30 cellular contexts compared by ENCODE assay signal in the genomic region with DNA sequence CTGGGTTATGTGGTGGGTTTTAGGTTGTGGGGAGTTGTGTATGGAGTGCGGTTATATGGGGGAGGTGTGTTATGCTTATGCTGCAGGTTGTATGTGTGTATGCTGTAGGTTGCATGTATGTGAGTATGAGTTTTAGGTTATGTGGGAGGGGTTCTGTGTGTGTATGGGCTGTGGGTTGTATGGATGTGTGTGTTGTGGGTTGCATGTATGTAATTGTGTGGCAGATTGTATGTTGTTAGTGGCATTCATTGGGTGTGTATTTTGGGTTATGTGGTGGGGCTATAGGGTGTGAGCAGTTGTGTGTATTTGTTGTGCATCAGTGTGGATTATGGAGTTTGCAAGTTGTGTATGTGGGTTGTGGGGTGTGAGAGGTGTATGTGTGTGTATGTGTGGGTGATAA.
"Had no signal": no experiment of that assay in that cellular context is flagged by ENCODE, and none has a peak within 500 bp of the region (broad histone marks: within the 10 kb centered on the region; RNA-seq: fewer than 3 reads in every experiment).

No MANE protein-coding gene starts in this region.

- H2AFZ ChIP-seq: parathyroid adenoma had no signal

- H3K9me3 ChIP-seq: ovary, psoas muscle, spleen, thoracic aorta, thyroid gland, upper lobe of left lung, vagina had no signal

- H3K27ac ChIP-seq: ovary, parathyroid adenoma, psoas muscle, skin epidermis, spleen, stomach, thoracic aorta, thyroid gland, tibial nerve, upper lobe of left lung, vagina had no signal

- H3K4me2 ChIP-seq: smooth muscle cell had no signal

- H3K4me3 ChIP-seq: ovary, psoas muscle, skin epidermis, smooth muscle cell, spleen, stomach, thoracic aorta, thyroid gland, tibial nerve, upper lobe of left lung, vagina had no signal

- H3K36me3 ChIP-seq: ovary, spleen, stomach, thoracic aorta, thyroid gland, tibial nerve, upper lobe of left lung, vagina had no signal

- FAIRE-seq: urothelium cell line had no signal

- H3K4me1 Mint-ChIP-seq: nephron progenitor cell; neural crest cell; stimulated activated memory B cell treated with anti-CD40 and anti-IgM and Interleukin-4, amounts not matched to agents 10 μg/mL and 1 μg/mL and 100 μg/mL, for 72 hours had no signal

- ATAC-seq: naive thymus-derived CD8-positive, alpha-beta T cell; natural killer cell treated with Interleukin-12 subunit alpha and Interleukin-12 subunit beta and Interleukin-15 and Interleukin-18, amount 100 ng/mL, for 72 hours; psoas muscle; right cardiac atrium; sciatic nerve; stimulated activated memory B cell treated with anti-CD40 and anti-IgM and Interleukin-4, amounts not matched to agents 10 μg/mL and 1 μg/mL and 100 μg/mL, for 72 hours had no signal

- H3K79me2 ChIP-seq: parathyroid adenoma had no signal

- H3K4me1 ChIP-seq: parathyroid adenoma, psoas muscle, stomach, tibial nerve, upper lobe of left lung, vagina had no signal

- H3K9ac ChIP-seq: parathyroid adenoma had no signal

- H3K4me3 Mint-ChIP-seq: naive thymus-derived CD8-positive, alpha-beta T cell; natural killer cell treated with Interleukin-12 subunit alpha and Interleukin-12 subunit beta and Interleukin-15 and Interleukin-18, amount 100 ng/mL, for 72 hours; nephron progenitor cell; neural crest cell; stimulated activated memory B cell treated with anti-CD40 and anti-IgM and Interleukin-4, amounts not matched to agents 10 μg/mL and 1 μg/mL and 100 μg/mL, for 72 hours; stimulated activated naive CD8-positive, alpha-beta T cell treated with anti-CD3 and anti-CD28 coated beads, Interleukin-15, Interleukin-2, amounts not matched to agents 100 ng/mL and 50 ng/mL, for 24 hours had no signal

- H3K27ac Mint-ChIP-seq: naive thymus-derived CD8-positive, alpha-beta T cell; natural killer cell treated with Interleukin-12 subunit alpha and Interleukin-12 subunit beta and Interleukin-15 and Interleukin-18, amount 100 ng/mL, for 72 hours; nephron progenitor cell; progenitor cell of endocrine pancreas; stimulated activated memory B cell treated with anti-CD40 and anti-IgM and Interleukin-4, amounts not matched to agents 10 μg/mL and 1 μg/mL and 100 μg/mL, for 72 hours; stimulated activated naive CD8-positive, alpha-beta T cell treated with anti-CD3 and anti-CD28 coated beads, Interleukin-15, Interleukin-2, amounts not matched to agents 100 ng/mL and 50 ng/mL, for 24 hours had no signal

- H3K9me3 Mint-ChIP-seq: naive thymus-derived CD8-positive, alpha-beta T cell; natural killer cell treated with Interleukin-12 subunit alpha and Interleukin-12 subunit beta and Interleukin-15 and Interleukin-18, amount 100 ng/mL, for 72 hours; nephron progenitor cell; neural crest cell; stimulated activated naive CD8-positive, alpha-beta T cell treated with anti-CD3 and anti-CD28 coated beads, Interleukin-15, Interleukin-2, amounts not matched to agents 100 ng/mL and 50 ng/mL, for 24 hours had no signal

- DNase-seq: naive thymus-derived CD8-positive, alpha-beta T cell; nephron progenitor cell; occipital lobe; ovary; psoas muscle; right cardiac atrium; spleen; stimulated activated CD4-positive, alpha-beta T cell treated with anti-CD3 and anti-CD28 coated beads, Interleukin-12 subunit alpha, Interleukin-12 subunit beta, amount 100 ng/mL, for 4 hours; stimulated activated CD4-positive, alpha-beta T cell treated with anti-CD3 and anti-CD28 coated beads, Interleukin-1b, Interleukin-23, amount 100 ng/mL, for 48 hours; stimulated activated CD4-positive, alpha-beta T cell treated with anti-CD3 and anti-CD28 coated beads, Interleukin-4, amount 100 ng/mL, for 1 hour; stimulated activated CD4-positive, alpha-beta T cell treated with anti-CD3 and anti-CD28 coated beads, Interleukin-4, amount 100 ng/mL, for 4 hours; stimulated activated CD8-positive, alpha-beta memory T cell treated with anti-CD3 and anti-CD28 coated beads, Interleukin-4, amount 100 ng/mL, for 48 hours; stimulated activated naive CD4-positive, alpha-beta T cell treated with Interleukin-2 at 50 U/mL for 16 hours; stomach; thyroid gland; trophoblast cell; upper lobe of left lung had no signal

- H3K36me3 Mint-ChIP-seq: naive thymus-derived CD8-positive, alpha-beta T cell; natural killer cell treated with Interleukin-12 subunit alpha and Interleukin-12 subunit beta and Interleukin-15 and Interleukin-18, amount 100 ng/mL, for 72 hours; stimulated activated memory B cell treated with anti-CD40 and anti-IgM and Interleukin-4, amounts not matched to agents 10 μg/mL and 1 μg/mL and 100 μg/mL, for 72 hours had no signal

- H3K27me3 ChIP-seq: ovary, thyroid gland, tibial nerve, upper lobe of left lung, vagina had no signal
